ENCODE assay signal across 15 cellular contexts in the genomic region with DNA sequence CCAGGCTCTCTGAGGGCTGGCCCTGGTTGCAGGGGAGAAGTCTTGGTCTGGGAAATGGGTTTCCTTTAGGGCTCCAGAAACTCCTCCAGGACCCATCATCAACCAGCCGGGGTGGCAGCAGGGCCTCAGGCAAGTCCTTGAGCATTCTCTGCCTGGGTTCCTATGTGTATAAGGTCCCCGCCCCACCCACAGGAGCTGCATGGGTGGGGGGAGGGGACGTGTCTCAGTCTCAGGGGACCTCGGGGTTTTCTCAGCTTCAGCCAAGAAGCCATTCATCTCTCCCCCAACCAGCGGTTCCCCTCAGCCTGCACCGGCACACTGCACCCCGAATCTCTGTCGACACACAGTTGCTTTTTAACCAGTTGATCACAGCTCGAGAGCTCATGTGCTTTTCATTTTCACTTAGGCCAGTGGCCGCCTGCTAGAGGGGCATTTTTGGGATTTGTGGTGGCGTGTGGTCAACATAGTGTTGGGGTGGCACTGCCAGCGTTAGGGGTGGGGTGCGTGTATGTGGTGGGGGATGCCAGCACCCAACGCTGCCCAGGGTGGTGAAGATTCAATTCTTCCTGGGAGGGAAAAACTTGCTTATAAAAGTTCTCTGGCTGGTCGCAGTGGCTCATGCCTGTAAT. TPM values are rescaled to one million over a fixed set of nuclear protein-coding genes. Genes with fewer than 3 reads are reported as not detected.
DNase-seq lines count a peak whose midpoint lies in the region; ATAC-seq and TF ChIP-seq lines count a peak whose summit lies in the region.
"Had no signal": no experiment of that assay in that cellular context is flagged by ENCODE, and none has a peak within 500 bp of the region (broad histone marks: within the 10 kb centered on the region; RNA-seq: fewer than 3 reads in every experiment).

No MANE protein-coding gene starts in this region.

- no peak overlapping the region for H3K4me2 ChIP-seq in mammary epithelial cell (ENCODE audit: insufficient read depth, low read depth, low read length)

- H3K27me3 Mint-ChIP-seq in CD4-positive, alpha-beta T cell, result no peaks in the 10 kb centered on the region
- H3K27me3 Mint-ChIP-seq in activated naive CD8-positive, alpha-beta T cell treated with anti-CD3 and anti-CD28 coated beads, Interleukin-2, amount 10 ng/mL, durations not matched to agents 7 days and 5 days, result no peaks in the 10 kb centered on the region

- H3K9ac ChIP-seq in mammary epithelial cell (ENCODE audit: insufficient read depth, low read length), result no peak overlapping the region

- no peaks in the 10 kb centered on the region for H3K9me3 ChIP-seq in CD4-positive, alpha-beta T cell (ENCODE audit: control insufficient read depth, low read length)
- no peaks in the 10 kb centered on the region for H3K9me3 ChIP-seq in mammary epithelial cell (replicated peaks; ENCODE audit: insufficient read depth, low read length)
- H3K9me3 ChIP-seq: colonic mucosa had no signal

- peak overlapping the region; percentile 98 for H3K27ac Mint-ChIP-seq in CD4-positive, alpha-beta T cell
- H3K27ac Mint-ChIP-seq in activated naive CD8-positive, alpha-beta T cell treated with anti-CD3 and anti-CD28 coated beads, Interleukin-2, amount 10 ng/mL, durations not matched to agents 7 days and 5 days, result peak overlapping the region; percentile 56
- H3K27ac Mint-ChIP-seq: nephron progenitor cell had no signal

- POLR2A ChIA-PET in CD4-positive, alpha-beta T cell (lab: Charles Lee), result interaction anchor here (1.1 to 8.3 kb wide), 3 partner anchors 11 to 99 kb away, joined by 3 to 121 read pairs (median 4); no protein-coding TSS in a partner anchor
- POLR2A ChIA-PET in activated naive CD8-positive, alpha-beta T cell treated with anti-CD3 and anti-CD28 coated beads, Interleukin-2, amount 10 ng/mL, durations not matched to agents 7 days and 5 days (lab: Charles Lee), result interaction anchor here (1.0 to 2.2 kb wide), 3 partner anchors 10 to 42 kb away, joined by 3 to 8 read pairs (median 6); no protein-coding TSS in a partner anchor

- no peaks in the 10 kb centered on the region for H4K20me1 ChIP-seq in mammary epithelial cell (ENCODE audit: insufficient read depth, low read length)

- peak; percentile 19 for TF ChIP-seq POLR2A in GM18505 (IDR thresholded peaks at IDR 0.05; ENCODE audit: borderline replicate concordance, extremely low read depth, insufficient read depth, insufficient read length)

- no peak overlapping the region for H2AFZ ChIP-seq in mammary epithelial cell (ENCODE audit: low read depth, low read length)

- in situ Hi-C loops in mammary epithelial cell (cut with MboI; ENCODE audit: low sequenced_read_pairs in 2 of 2), result no loop called here

- H3K79me2 ChIP-seq in mammary epithelial cell (ENCODE audit: insufficient read depth, low read length), result no peaks in the 10 kb centered on the region

- dilution Hi-C loops in mammary epithelial cell (cut with HindIII; ENCODE audit: low sequenced_read_pairs), result loop anchor here (10.0 kb wide), 1 partner anchor 61 kb away; no protein-coding TSS in a partner anchor

- no peak for ATAC-seq in CD4-positive, alpha-beta T cell (ENCODE audit: poor library complexity)
- ATAC-seq in GM18505 (IDR thresholded peaks at IDR 0.05; ENCODE audit: unreplicated experiment) (no peak), HG03439 (IDR thresholded peaks at IDR 0.05; ENCODE audit: unreplicated experiment) (peak; percentile 33)
- ATAC-seq in activated naive CD8-positive, alpha-beta T cell treated with anti-CD3 and anti-CD28 coated beads, Interleukin-2, amount 10 ng/mL, durations not matched to agents 7 days and 5 days (ENCODE audit: low read depth), result no peak
- ATAC-seq: foreskin keratinocyte, Panc1 had no signal

- no TSS peak for BruUV-seq in mammary epithelial cell (replicated peaks; lab: Mats Ljungman, UMichigan)

- peaks cover 97% of the 10 kb centered on the region for H3K36me3 Mint-ChIP-seq in CD4-positive, alpha-beta T cell (ENCODE audit: low read depth)
- H3K36me3 Mint-ChIP-seq in activated naive CD8-positive, alpha-beta T cell treated with anti-CD3 and anti-CD28 coated beads, Interleukin-2, amount 10 ng/mL, durations not matched to agents 7 days and 5 days, result peaks cover 56% of the 10 kb centered on the region

- peaks cover under 1% of the 10 kb centered on the region for H3K4me1 ChIP-seq in mammary epithelial cell (ENCODE audit: insufficient read depth, low read length)
- H3K4me1 ChIP-seq: foreskin keratinocyte had no signal

- H3K36me3 ChIP-seq in mammary epithelial cell (ENCODE audit: insufficient read depth, low read length), result no peaks in the 10 kb centered on the region
- H3K36me3 ChIP-seq: colonic mucosa had no signal

- no peaks in the 10 kb centered on the region for H3K27me3 ChIP-seq in CD4-positive, alpha-beta T cell (ENCODE audit: control insufficient read depth, insufficient read depth, low read length)
- H3K27me3 ChIP-seq in mammary epithelial cell (ENCODE audit: insufficient read depth, low read length), result peaks cover 3% of the 10 kb centered on the region

- H3K27ac ChIP-seq in CD4-positive, alpha-beta T cell (ENCODE audit: low read depth, low read length), result peak overlapping the region; percentile 53
- no peak overlapping the region for H3K27ac ChIP-seq in mammary epithelial cell (ENCODE audit: insufficient read depth, low read depth, low read length)
- H3K27ac ChIP-seq: colonic mucosa, foreskin keratinocyte had no signal

- intact Hi-C loops in CD4-positive, alpha-beta T cell (cut with DNase I, micrococcal nuclease), result no loop called here
- intact Hi-C loops in mammary epithelial cell (cut with micrococcal nuclease), result no loop called here

- 80% methylated on average over 13 of the region's 15 CpGs for WGBS in mammary epithelial cell (ENCODE audit: low coverage, missing lambda C conversion rate)

- peak overlapping the region; percentile 48 for H3K4me3 Mint-ChIP-seq in CD4-positive, alpha-beta T cell
- peak overlapping the region; percentile 42 for H3K4me3 Mint-ChIP-seq in activated naive CD8-positive, alpha-beta T cell treated with anti-CD3 and anti-CD28 coated beads, Interleukin-2, amount 10 ng/mL, durations not matched to agents 7 days and 5 days
- H3K4me3 Mint-ChIP-seq: nephron progenitor cell had no signal

- peaks cover 81% of the 10 kb centered on the region for H3K4me1 Mint-ChIP-seq in CD4-positive, alpha-beta T cell (ENCODE audit: low read depth)
- peaks cover 64% of the 10 kb centered on the region for H3K4me1 Mint-ChIP-seq in activated naive CD8-positive, alpha-beta T cell treated with anti-CD3 and anti-CD28 coated beads, Interleukin-2, amount 10 ng/mL, durations not matched to agents 7 days and 5 days

- DNase-seq in CD4-positive, alpha-beta T cell, result no peak
- no peak for DNase-seq in activated naive CD8-positive, alpha-beta T cell treated with anti-CD3 and anti-CD28 coated beads, Interleukin-2, amount 10 ng/mL, durations not matched to agents 7 days and 5 days
- no peak for DNase-seq in middle frontal gyrus (ENCODE audit: extremely low spot score, low spot score)
- DNase-seq in islet precursor cell, result no peak
- DNase-seq in hippocampal formation (lab: John Stamatoyannopoulos, UW), result no peak
- no peak for DNase-seq in mammary epithelial cell
- DNase-seq: C1 segment of cervical spinal cord, colonic mucosa, foreskin keratinocyte, MV-4-11, NCI-H2227 treated with DMSO at 0.1 percent for 48 hours, nephron progenitor cell had no signal

- no peaks in the 10 kb centered on the region for H3K9me3 Mint-ChIP-seq in CD4-positive, alpha-beta T cell
- no peaks in the 10 kb centered on the region for H3K9me3 Mint-ChIP-seq in activated naive CD8-positive, alpha-beta T cell treated with anti-CD3 and anti-CD28 coated beads, Interleukin-2, amount 10 ng/mL, durations not matched to agents 7 days and 5 days
- H3K9me3 Mint-ChIP-seq: nephron progenitor cell had no signal

- TF ChIP-seq CTCF in CD4-positive, alpha-beta T cell (IDR thresholded peaks at IDR 0.05), result no peak
- TF ChIP-seq CTCF in mammary epithelial cell (conservative IDR thresholded peaks at IDR 0.05 in 1 of 2, IDR thresholded peaks at IDR 0.05 in 1 of 2; ENCODE audit: extremely low read depth in 1 of 2, insufficient read depth in 1 of 2, low read depth in 1 of 2, low read length in 2 of 2), result no peak

- no peak overlapping the region for H3K4me3 ChIP-seq in mammary epithelial cell (replicated peaks in 1 of 3; ENCODE audit: insufficient read depth in 1 of 3, low read depth in 2 of 3, low read length in 3 of 3)
- H3K4me3 ChIP-seq: colonic mucosa had no signal

- CTCF ChIA-PET in CD4-positive, alpha-beta T cell (lab: Charles Lee), result interaction anchor here (1.2 kb wide), 1 partner anchor 13 kb away, joined by 3 read pairs; no protein-coding TSS in a partner anchor
- CTCF ChIA-PET in mammary epithelial cell (lab: Charles Lee; ENCODE audit: low non-redundant PET), result interaction anchor here (0.5 kb wide), 1 partner anchor 10 kb away, joined by 9 read pairs; no protein-coding TSS in a partner anchor

RNA-seq across cellular contexts. Expression of gene RUNX3, which starts 6.5 kb away (rescaled TPM):
- 100 to 1,000 TPM; 202 to 209 TPM for total RNA-seq in CD4-positive, alpha-beta T cell
- 100 to 1,000 TPM; 172 TPM for total RNA-seq in activated naive CD8-positive, alpha-beta T cell treated with anti-CD3 and anti-CD28 coated beads, Interleukin-2, amount 10 ng/mL, durations not matched to agents 7 days and 5 days
- 1 to 10 TPM in 1 of 2 donors, under 1 TPM in 1; 0.42 to 2.8 TPM for total RNA-seq in mammary epithelial cell
- polyA plus RNA-seq in mammary epithelial cell, result 0.59 TPM
- polyA minus RNA-seq in mammary epithelial cell, result 2.0 TPM
- total RNA-seq: foreskin keratinocyte had no signal

Comparison
In these comparisons a context has a peak if more than half of its experiments do, and no peak if none do; other contexts are left out.
1. RNA of gene RUNX3, which starts 6.5 kb away (total RNA-seq): 202 to 209 TPM in CD4-positive, alpha-beta T cell and 172 TPM in activated naive CD8-positive, alpha-beta T cell treated with anti-CD3 and anti-CD28 coated beads, Interleukin-2, amount 10 ng/mL, durations not matched to agents 7 days and 5 days; 0.42 to 2.8 TPM in mammary epithelial cell; every median in the first group is over 10 times any median in the second.